16 cellular contexts compared by ENCODE assay signal in genomic region chr2:127078028-127078427, GRCh38. TPM values are rescaled to one million over a fixed set of nuclear protein-coding genes. Genes with fewer than 3 reads are reported as not detected.
DNase-seq lines count a peak whose midpoint lies in the region; ATAC-seq and TF ChIP-seq lines count a peak whose summit lies in the region.
"Had no signal": no experiment of that assay in that cellular context is flagged by ENCODE, and none has a peak within 500 bp of the region (broad histone marks: within the 10 kb centered on the region; RNA-seq: fewer than 3 reads in every experiment).

No MANE protein-coding gene starts in this region.

- intact Hi-C loops in activated CD4-positive, alpha-beta T cell treated with anti-CD3 and anti-CD28 coated beads for 36 hours (cut with DNase I, micrococcal nuclease), result no loop called here
- intact Hi-C loops in stomach (cut with DNase I; ENCODE audit: low total_unique reads), result no loop called here

- peak overlapping the region; percentile 91 for H3K27ac Mint-ChIP-seq in activated CD4-positive, alpha-beta T cell treated with anti-CD3 and anti-CD28 coated beads for 36 hours
- peak overlapping the region; percentile 95 for H3K27ac Mint-ChIP-seq in activated CD4-positive, alpha-beta memory T cell treated with anti-CD3 and anti-CD28 coated beads, Interleukin-2, amount 10 ng/mL, durations not matched to agents 7 days and 5 days
- H3K27ac Mint-ChIP-seq in endothelial cell (ENCODE audit: unreplicated experiment) (no peak overlapping the region), type B pancreatic cell (no peak overlapping the region)
- peak overlapping the region; percentile 93 for H3K27ac Mint-ChIP-seq in stimulated activated effector memory CD8-positive, alpha-beta T cell treated with anti-CD3 and anti-CD28 coated beads, Interleukin-12 subunit alpha, Interleukin-12 subunit beta, amount 100 ng/mL, for 72 hours

- H3K27me3 ChIP-seq in stomach, result no peaks in the 10 kb centered on the region
- H3K27me3 ChIP-seq: esophagus squamous epithelium, heart right ventricle, upper lobe of left lung had no signal

- H3K4me1 ChIP-seq in stomach, result peaks cover 44 to 96% (median 62%) of the 10 kb centered on the region in 4 donors

- peaks cover 0 to 9% (median under 1%) of the 10 kb centered on the region in 4 donors for H3K36me3 ChIP-seq in stomach
- H3K36me3 ChIP-seq: esophagus squamous epithelium, heart right ventricle had no signal

- no peak for TF ChIP-seq POLR2A in stomach (IDR thresholded peaks at IDR 0.05)

- H3K27me3 Mint-ChIP-seq in activated CD4-positive, alpha-beta T cell treated with anti-CD3 and anti-CD28 coated beads for 36 hours, result no peaks in the 10 kb centered on the region
- no peaks in the 10 kb centered on the region for H3K27me3 Mint-ChIP-seq in activated CD4-positive, alpha-beta memory T cell treated with anti-CD3 and anti-CD28 coated beads, Interleukin-2, amount 10 ng/mL, durations not matched to agents 7 days and 5 days
- H3K27me3 Mint-ChIP-seq in endothelial cell (ENCODE audit: unreplicated experiment) (peaks cover 17% of the 10 kb centered on the region), type B pancreatic cell (no peaks in the 10 kb centered on the region)

- H3K27ac ChIP-seq in stomach, result peak overlapping the region in 2 of 5 donors; percentile 34 to 64
- H3K27ac ChIP-seq: heart right ventricle, upper lobe of left lung had no signal

- no peak for TF ChIP-seq EP300 in stomach (IDR thresholded peaks at IDR 0.05)

- ATAC-seq in activated CD4-positive, alpha-beta T cell treated with anti-CD3 and anti-CD28 coated beads for 36 hours, result no peak
- no peak for ATAC-seq in stimulated activated effector memory CD8-positive, alpha-beta T cell treated with anti-CD3 and anti-CD28 coated beads, Interleukin-12 subunit alpha, Interleukin-12 subunit beta, amount 100 ng/mL, for 72 hours
- ATAC-seq: heart right ventricle, HepG2 had no signal

- peaks cover 5% of the 10 kb centered on the region for H3K36me3 Mint-ChIP-seq in activated CD4-positive, alpha-beta T cell treated with anti-CD3 and anti-CD28 coated beads for 36 hours (ENCODE audit: low read depth)
- peaks cover 23% of the 10 kb centered on the region for H3K36me3 Mint-ChIP-seq in activated CD4-positive, alpha-beta memory T cell treated with anti-CD3 and anti-CD28 coated beads, Interleukin-2, amount 10 ng/mL, durations not matched to agents 7 days and 5 days (ENCODE audit: low read depth)
- no peaks in the 10 kb centered on the region for H3K36me3 Mint-ChIP-seq in endothelial cell (ENCODE audit: low read depth, unreplicated experiment)
- H3K36me3 Mint-ChIP-seq in stimulated activated effector memory CD8-positive, alpha-beta T cell treated with anti-CD3 and anti-CD28 coated beads, Interleukin-12 subunit alpha, Interleukin-12 subunit beta, amount 100 ng/mL, for 72 hours, result peaks cover 40% of the 10 kb centered on the region
- H3K36me3 Mint-ChIP-seq in type B pancreatic cell, result peaks cover under 1% of the 10 kb centered on the region

- no peaks in the 10 kb centered on the region for H3K9me3 Mint-ChIP-seq in activated CD4-positive, alpha-beta T cell treated with anti-CD3 and anti-CD28 coated beads for 36 hours (ENCODE audit: low read depth)
- H3K9me3 Mint-ChIP-seq in activated CD4-positive, alpha-beta memory T cell treated with anti-CD3 and anti-CD28 coated beads, Interleukin-2, amount 10 ng/mL, durations not matched to agents 7 days and 5 days, result no peaks in the 10 kb centered on the region
- H3K9me3 Mint-ChIP-seq in endothelial cell (ENCODE audit: unreplicated experiment) (no peaks in the 10 kb centered on the region), type B pancreatic cell (no peaks in the 10 kb centered on the region)
- H3K9me3 Mint-ChIP-seq in stimulated activated effector memory CD8-positive, alpha-beta T cell treated with anti-CD3 and anti-CD28 coated beads, Interleukin-12 subunit alpha, Interleukin-12 subunit beta, amount 100 ng/mL, for 72 hours, result no peaks in the 10 kb centered on the region

- peaks cover 57% of the 10 kb centered on the region for H3K4me1 Mint-ChIP-seq in activated CD4-positive, alpha-beta T cell treated with anti-CD3 and anti-CD28 coated beads for 36 hours
- H3K4me1 Mint-ChIP-seq in activated CD4-positive, alpha-beta memory T cell treated with anti-CD3 and anti-CD28 coated beads, Interleukin-2, amount 10 ng/mL, durations not matched to agents 7 days and 5 days, result peaks cover 60% of the 10 kb centered on the region
- H3K4me1 Mint-ChIP-seq in endothelial cell (ENCODE audit: unreplicated experiment), result peaks cover 29% of the 10 kb centered on the region
- peaks cover 85% of the 10 kb centered on the region for H3K4me1 Mint-ChIP-seq in stimulated activated effector memory CD8-positive, alpha-beta T cell treated with anti-CD3 and anti-CD28 coated beads, Interleukin-12 subunit alpha, Interleukin-12 subunit beta, amount 100 ng/mL, for 72 hours
- H3K4me1 Mint-ChIP-seq in type B pancreatic cell (ENCODE audit: unreplicated experiment), result peaks cover 23% of the 10 kb centered on the region

- POLR2A ChIA-PET in activated CD4-positive, alpha-beta T cell treated with anti-CD3 and anti-CD28 coated beads for 36 hours (lab: Charles Lee), result no interaction called here
- POLR2A ChIA-PET in activated CD4-positive, alpha-beta memory T cell treated with anti-CD3 and anti-CD28 coated beads, Interleukin-2, amount 10 ng/mL, durations not matched to agents 7 days and 5 days (lab: Charles Lee), result interaction anchor here (1.1 kb wide), 1 partner anchor 215 kb away, joined by 3 read pairs; the partner anchor contains the start of gene ERCC3

- TF ChIP-seq CTCF in endothelial cell (IDR thresholded peaks at IDR 0.05; ENCODE audit: unreplicated experiment) (no peak), stomach (IDR thresholded peaks at IDR 0.05) (no peak), type B pancreatic cell (conservative IDR thresholded peaks at IDR 0.05) (no peak)

- no peak for DNase-seq in activated CD4-positive, alpha-beta T cell treated with anti-CD3 and anti-CD28 coated beads for 36 hours
- no peak for DNase-seq in activated CD4-positive, alpha-beta T cell treated with anti-CD3 and anti-CD28 coated beads, Interleukin-2, amount 50 U/mL, for 48 hours
- no peak for DNase-seq in activated CD4-positive, alpha-beta memory T cell treated with anti-CD3 and anti-CD28 coated beads, Interleukin-2, amount 10 ng/mL, durations not matched to agents 7 days and 5 days
- no peak for DNase-seq in endothelial cell (ENCODE audit: low spot score)
- no peak for DNase-seq in stimulated activated effector memory CD8-positive, alpha-beta T cell treated with anti-CD3 and anti-CD28 coated beads, Interleukin-12 subunit alpha, Interleukin-12 subunit beta, amount 100 ng/mL, for 72 hours (ENCODE audit: low spot score in 2 of 2)
- DNase-seq in stomach, result no peak
- no peak for DNase-seq in type B pancreatic cell (ENCODE audit: extremely low spot score, unreplicated experiment)
- DNase-seq in NOMO-1 treated with dmso at 0.1 percent for 144 hours (lab: John Stamatoyannopoulos, UW; ENCODE audit: unreplicated experiment), result no peak
- DNase-seq: Caco-2, esophagus squamous epithelium, GF-D8, heart right ventricle, T-helper 9 cell had no signal

- no peaks in the 10 kb centered on the region for H3K9me3 ChIP-seq in stomach
- H3K9me3 ChIP-seq: Caco-2, esophagus squamous epithelium, heart right ventricle, upper lobe of left lung had no signal

- H3K4me3 ChIP-seq in stomach, result no peak overlapping the region
- H3K4me3 ChIP-seq: coronary artery, esophagus squamous epithelium, heart right ventricle, upper lobe of left lung had no signal

- CTCF ChIA-PET in activated CD4-positive, alpha-beta T cell treated with anti-CD3 and anti-CD28 coated beads for 36 hours (lab: Charles Lee), result interaction anchor here (0.7 to 2.2 kb wide), 5 partner anchors 8 to 25 kb away, joined by 3 to 14 read pairs (median 5); no protein-coding TSS in a partner anchor
- CTCF ChIA-PET in activated CD4-positive, alpha-beta memory T cell treated with anti-CD3 and anti-CD28 coated beads, Interleukin-2, amount 10 ng/mL, durations not matched to agents 7 days and 5 days (lab: Charles Lee), result interaction anchor here (7.2 kb wide), 1 partner anchor 10 kb away, joined by 59 read pairs; no protein-coding TSS in a partner anchor

- 86 to 93% (median 88%) methylated on average over 1 to 5 of the region's 5 CpGs for WGBS in stomach, 5 donors

- H3K4me3 Mint-ChIP-seq in activated CD4-positive, alpha-beta T cell treated with anti-CD3 and anti-CD28 coated beads for 36 hours, result no peak overlapping the region
- no peak overlapping the region for H3K4me3 Mint-ChIP-seq in activated CD4-positive, alpha-beta memory T cell treated with anti-CD3 and anti-CD28 coated beads, Interleukin-2, amount 10 ng/mL, durations not matched to agents 7 days and 5 days
- H3K4me3 Mint-ChIP-seq in endothelial cell (ENCODE audit: unreplicated experiment) (peak overlapping the region; percentile 29), type B pancreatic cell (no peak overlapping the region)
- H3K4me3 Mint-ChIP-seq in stimulated activated effector memory CD8-positive, alpha-beta T cell treated with anti-CD3 and anti-CD28 coated beads, Interleukin-12 subunit alpha, Interleukin-12 subunit beta, amount 100 ng/mL, for 72 hours, result peak overlapping the region; percentile 86

RNA-seq across cellular contexts. Expression of gene BIN1, which starts 28.9 kb away (rescaled TPM):
- total RNA-seq in activated CD4-positive, alpha-beta T cell treated with anti-CD3 and anti-CD28 coated beads for 36 hours, result 10 to 100 TPM; 65.2 to 71.0 TPM
- 100 to 1,000 TPM; 130 to 131 TPM for total RNA-seq in activated CD4-positive, alpha-beta memory T cell treated with anti-CD3 and anti-CD28 coated beads, Interleukin-2, amount 10 ng/mL, durations not matched to agents 7 days and 5 days
- total RNA-seq in endothelial cell (ENCODE audit: unreplicated experiment) (182 TPM), stomach (100 to 1,000 TPM in 1 of 5 donors, 10 to 100 TPM in 4; 39.1 to 175 (median 45.1) TPM), type B pancreatic cell (ENCODE audit: low replicate concordance) (26.3 and 63.4 TPM in 2 replicates)
- 10 to 100 TPM; 47.8 to 49.6 (median 47.8) TPM for polyA plus RNA-seq in stomach

Comparison
In these comparisons a context has a peak if more than half of its experiments do, and no peak if none do; other contexts are left out.
1. H3K27ac Mint-ChIP-seq: peak in activated CD4-positive, alpha-beta T cell treated with anti-CD3 and anti-CD28 coated beads for 36 hours (single experiment), activated CD4-positive, alpha-beta memory T cell treated with anti-CD3 and anti-CD28 coated beads, Interleukin-2, amount 10 ng/mL, durations not matched to agents 7 days and 5 days (single experiment) and stimulated activated effector memory CD8-positive, alpha-beta T cell treated with anti-CD3 and anti-CD28 coated beads, Interleukin-12 subunit alpha, Interleukin-12 subunit beta, amount 100 ng/mL, for 72 hours (single experiment); none in endothelial cell (single experiment) and type B pancreatic cell (single experiment).
2. H3K4me3 Mint-ChIP-seq: peak in endothelial cell (single experiment) and stimulated activated effector memory CD8-positive, alpha-beta T cell treated with anti-CD3 and anti-CD28 coated beads, Interleukin-12 subunit alpha, Interleukin-12 subunit beta, amount 100 ng/mL, for 72 hours (single experiment); none in activated CD4-positive, alpha-beta T cell treated with anti-CD3 and anti-CD28 coated beads for 36 hours (single experiment), activated CD4-positive, alpha-beta memory T cell treated with anti-CD3 and anti-CD28 coated beads, Interleukin-2, amount 10 ng/mL, durations not matched to agents 7 days and 5 days (single experiment) and type B pancreatic cell (single experiment).